20 cellular contexts compared by ENCODE assay signal in genomic region chr4:96558466-96558865, GRCh38.
"Had no signal": no experiment of that assay in that cellular context is flagged by ENCODE, and none has a peak within 500 bp of the region (broad histone marks: within the 10 kb centered on the region; RNA-seq: fewer than 3 reads in every experiment).

No MANE protein-coding gene starts in this region.

- H3K36me3 ChIP-seq: esophagus squamous epithelium, ovary, right atrium auricular region, sigmoid colon, suprapubic skin, thyroid gland had no signal

- H3K4me1 Mint-ChIP-seq: immature natural killer cell; naive thymus-derived CD4-positive, alpha-beta T cell had no signal

- H3K4me3 Mint-ChIP-seq: dendritic cell treated with granulocyte-macrophage colony-stimulating factor and Interleukin-4, amounts not matched to agents 40 ng/mL and 50 ng/mL, for 4 days; effector memory CD8-positive, alpha-beta T cell; immature natural killer cell; naive thymus-derived CD4-positive, alpha-beta T cell; type B pancreatic cell had no signal

- H3K27ac Mint-ChIP-seq: dendritic cell treated with granulocyte-macrophage colony-stimulating factor and Interleukin-4, amounts not matched to agents 40 ng/mL and 50 ng/mL, for 4 days; effector memory CD8-positive, alpha-beta T cell; immature natural killer cell; naive thymus-derived CD4-positive, alpha-beta T cell; type B pancreatic cell had no signal

- H3K27me3 Mint-ChIP-seq: dendritic cell treated with granulocyte-macrophage colony-stimulating factor and Interleukin-4, amounts not matched to agents 40 ng/mL and 50 ng/mL, for 4 days; effector memory CD8-positive, alpha-beta T cell; naive thymus-derived CD4-positive, alpha-beta T cell; type B pancreatic cell had no signal

- ATAC-seq: effector memory CD8-positive, alpha-beta T cell; foreskin keratinocyte; left cardiac atrium; left ventricle myocardium superior; naive thymus-derived CD4-positive, alpha-beta T cell had no signal

- H3K9me3 ChIP-seq: esophagus squamous epithelium, ovary, right atrium auricular region, sigmoid colon, suprapubic skin, thyroid gland had no signal

- H3K4me3 ChIP-seq: esophagus squamous epithelium, lung, ovary, right atrium auricular region, sigmoid colon, skin epidermis, suprapubic skin, thyroid gland had no signal

- H3K4me1 ChIP-seq: esophagus squamous epithelium, foreskin keratinocyte, right atrium auricular region, sigmoid colon, suprapubic skin, thyroid gland had no signal

- H3K36me3 Mint-ChIP-seq: immature natural killer cell; naive thymus-derived CD4-positive, alpha-beta T cell; type B pancreatic cell had no signal

- H3K9me3 Mint-ChIP-seq: type B pancreatic cell had no signal

- H3K27ac ChIP-seq: esophagus squamous epithelium, foreskin keratinocyte, ovary, right atrium auricular region, sigmoid colon, skin epidermis, suprapubic skin, thyroid gland had no signal

- H3K27me3 ChIP-seq: esophagus squamous epithelium, foreskin keratinocyte, ovary, right atrium auricular region, sigmoid colon, suprapubic skin, thyroid gland had no signal

- DNase-seq: effector memory CD8-positive, alpha-beta T cell; esophagus squamous epithelium; foreskin keratinocyte; immature natural killer cell; kidney; left cardiac atrium; left ventricle myocardium superior; mesendoderm; naive thymus-derived CD4-positive, alpha-beta T cell; ovary; sigmoid colon; stimulated activated CD4-positive, alpha-beta T cell treated with anti-CD3 and anti-CD28 coated beads, Interleukin-12 subunit alpha, Interleukin-12 subunit beta, amount 100 ng/mL, for 4 hours; stimulated activated naive CD4-positive, alpha-beta T cell treated with Interleukin-2 at 50 U/mL for 16 hours; thyroid gland had no signal
